1 cellular context compared by ENCODE assay signal in the genomic region with DNA sequence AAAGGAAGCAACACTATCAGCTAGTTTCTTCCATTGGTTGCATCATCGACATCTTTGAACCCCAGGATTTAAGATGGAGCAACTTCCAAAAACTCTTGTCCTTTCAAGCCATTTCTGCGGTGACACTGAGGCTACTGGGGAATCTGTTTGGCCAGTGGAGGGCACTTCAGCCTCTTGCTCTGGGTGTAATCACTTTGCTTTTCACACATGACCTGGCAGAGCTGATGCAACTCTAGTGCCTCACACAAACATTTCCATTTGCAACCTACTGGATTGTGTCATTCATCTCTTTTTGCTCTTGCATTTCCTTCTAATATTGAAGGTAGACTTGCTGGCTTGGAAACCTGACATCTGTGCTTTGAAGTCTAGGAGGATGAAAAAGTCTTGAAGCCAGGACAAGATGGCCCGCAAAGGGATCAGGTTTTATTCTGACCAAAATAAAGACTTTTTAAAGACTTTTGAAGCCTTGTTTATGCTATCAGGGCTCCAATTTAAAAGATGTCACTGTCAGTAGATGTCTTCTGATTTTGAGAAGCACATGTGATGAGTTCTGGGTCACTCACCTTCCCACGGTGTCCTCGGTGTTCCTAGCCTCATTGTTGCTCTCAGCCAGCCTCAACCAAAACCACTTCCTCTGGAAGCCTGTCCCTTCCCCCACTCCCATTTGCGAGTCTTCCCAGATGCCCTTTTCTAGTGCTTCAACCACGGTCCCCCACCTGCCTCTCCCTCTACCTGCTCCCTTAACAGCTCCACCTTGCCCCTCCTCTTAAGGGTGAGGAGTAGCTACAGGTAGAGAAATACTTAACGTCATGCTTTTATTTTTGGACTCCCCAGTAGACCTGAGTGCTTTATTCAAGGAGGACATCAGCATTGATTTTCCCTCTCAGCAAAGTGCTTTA.
TF ChIP-seq lines count a peak whose summit lies in the region.

No MANE protein-coding gene starts in this region.

TF ChIP-seq in HCT116, 20 proteins besides CTCF, POLR2A, EP300 and RAD21 (continued from another document):
- TF ChIP-seq, protein P1, sequence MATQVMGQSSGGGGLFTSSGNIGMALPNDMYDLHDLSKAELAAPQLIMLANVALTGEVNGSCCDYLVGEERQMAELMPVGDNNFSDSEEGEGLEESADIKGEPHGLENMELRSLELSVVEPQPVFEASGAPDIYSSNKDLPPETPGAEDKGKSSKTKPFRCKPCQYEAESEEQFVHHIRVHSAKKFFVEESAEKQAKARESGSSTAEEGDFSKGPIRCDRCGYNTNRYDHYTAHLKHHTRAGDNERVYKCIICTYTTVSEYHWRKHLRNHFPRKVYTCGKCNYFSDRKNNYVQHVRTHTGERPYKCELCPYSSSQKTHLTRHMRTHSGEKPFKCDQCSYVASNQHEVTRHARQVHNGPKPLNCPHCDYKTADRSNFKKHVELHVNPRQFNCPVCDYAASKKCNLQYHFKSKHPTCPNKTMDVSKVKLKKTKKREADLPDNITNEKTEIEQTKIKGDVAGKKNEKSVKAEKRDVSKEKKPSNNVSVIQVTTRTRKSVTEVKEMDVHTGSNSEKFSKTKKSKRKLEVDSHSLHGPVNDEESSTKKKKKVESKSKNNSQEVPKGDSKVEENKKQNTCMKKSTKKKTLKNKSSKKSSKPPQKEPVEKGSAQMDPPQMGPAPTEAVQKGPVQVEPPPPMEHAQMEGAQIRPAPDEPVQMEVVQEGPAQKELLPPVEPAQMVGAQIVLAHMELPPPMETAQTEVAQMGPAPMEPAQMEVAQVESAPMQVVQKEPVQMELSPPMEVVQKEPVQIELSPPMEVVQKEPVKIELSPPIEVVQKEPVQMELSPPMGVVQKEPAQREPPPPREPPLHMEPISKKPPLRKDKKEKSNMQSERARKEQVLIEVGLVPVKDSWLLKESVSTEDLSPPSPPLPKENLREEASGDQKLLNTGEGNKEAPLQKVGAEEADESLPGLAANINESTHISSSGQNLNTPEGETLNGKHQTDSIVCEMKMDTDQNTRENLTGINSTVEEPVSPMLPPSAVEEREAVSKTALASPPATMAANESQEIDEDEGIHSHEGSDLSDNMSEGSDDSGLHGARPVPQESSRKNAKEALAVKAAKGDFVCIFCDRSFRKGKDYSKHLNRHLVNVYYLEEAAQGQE (IDR thresholded peaks at IDR 0.05; ENCODE audit: low read depth): no peak
- TF ChIP-seq SP1 (IDR thresholded peaks at IDR 0.05; ENCODE audit: low read depth): no peak; the same call in 1 of the 2 replicates
- no peak for TF ChIP-seq ELF1 (IDR thresholded peaks at IDR 0.05; ENCODE audit: borderline replicate concordance, low read depth)
- peak; percentile 24 for TF ChIP-seq TCF7L2 (IDR thresholded peaks at IDR 0.05; ENCODE audit: borderline replicate concordance, extremely low read depth, insufficient read depth, insufficient read length)
- TF ChIP-seq, protein P2, sequence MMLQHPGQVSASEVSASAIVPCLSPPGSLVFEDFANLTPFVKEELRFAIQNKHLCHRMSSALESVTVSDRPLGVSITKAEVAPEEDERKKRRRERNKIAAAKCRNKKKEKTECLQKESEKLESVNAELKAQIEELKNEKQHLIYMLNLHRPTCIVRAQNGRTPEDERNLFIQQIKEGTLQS (IDR thresholded peaks at IDR 0.05): peak; percentile 61; the same call in 1 of the 2 replicates
- TF ChIP-seq EZH2 (IDR thresholded peaks at IDR 0.05): no peak
- TF ChIP-seq JUND (IDR thresholded peaks at IDR 0.05): 0 out of 2 replicates have a peak, but pooled peaks have one; percentile 18
- TF ChIP-seq CEBPB (IDR thresholded peaks at IDR 0.05; ENCODE audit: low read depth): peak; percentile 89
- TF ChIP-seq EGR1 (IDR thresholded peaks at IDR 0.05; ENCODE audit: low read depth): no peak
- TF ChIP-seq, protein P3, sequence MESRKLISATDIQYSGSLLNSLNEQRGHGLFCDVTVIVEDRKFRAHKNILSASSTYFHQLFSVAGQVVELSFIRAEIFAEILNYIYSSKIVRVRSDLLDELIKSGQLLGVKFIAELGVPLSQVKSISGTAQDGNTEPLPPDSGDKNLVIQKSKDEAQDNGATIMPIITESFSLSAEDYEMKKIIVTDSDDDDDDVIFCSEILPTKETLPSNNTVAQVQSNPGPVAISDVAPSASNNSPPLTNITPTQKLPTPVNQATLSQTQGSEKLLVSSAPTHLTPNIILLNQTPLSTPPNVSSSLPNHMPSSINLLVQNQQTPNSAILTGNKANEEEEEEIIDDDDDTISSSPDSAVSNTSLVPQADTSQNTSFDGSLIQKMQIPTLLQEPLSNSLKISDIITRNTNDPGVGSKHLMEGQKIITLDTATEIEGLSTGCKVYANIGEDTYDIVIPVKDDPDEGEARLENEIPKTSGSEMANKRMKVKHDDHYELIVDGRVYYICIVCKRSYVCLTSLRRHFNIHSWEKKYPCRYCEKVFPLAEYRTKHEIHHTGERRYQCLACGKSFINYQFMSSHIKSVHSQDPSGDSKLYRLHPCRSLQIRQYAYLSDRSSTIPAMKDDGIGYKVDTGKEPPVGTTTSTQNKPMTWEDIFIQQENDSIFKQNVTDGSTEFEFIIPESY (IDR thresholded peaks at IDR 0.05; ENCODE audit: extremely low read depth, insufficient replicate concordance, low read length): no peak
- no peak for TF ChIP-seq ZFX (IDR thresholded peaks at IDR 0.05)
- TF ChIP-seq SRF (IDR thresholded peaks at IDR 0.05; ENCODE audit: low read depth): no peak
